In genomic region chr6:43355862-43356590, GRCh38 we compare ENCODE assay signal across 8 cellular contexts. TPM values are rescaled to one million over a fixed set of nuclear protein-coding genes. Genes with fewer than 3 reads are reported as not detected.
A peak's percentile ranks its signal among the peaks of the same experiment; 100 is the strongest.
DNase-seq lines count a peak whose midpoint lies in the region; FAIRE-seq and TF ChIP-seq lines count a peak whose summit lies in the region.

No MANE protein-coding gene starts in this region.

- no peaks in the 10 kb centered on the region for H3K27me3 Mint-ChIP-seq in glutamatergic neuron (ENCODE audit: unreplicated experiment)

- H3K4me1 Mint-ChIP-seq in glutamatergic neuron (ENCODE audit: low read depth, unreplicated experiment): no peaks in the 10 kb centered on the region

- peak; percentile 29 for DNase-seq in AG20443 (ENCODE audit: low spot score)
- peak; percentile 25 for DNase-seq in GM20000 (ENCODE audit: low spot score)
- DNase-seq in iPS DF 19.7 (ENCODE audit: low read depth, low spot score): peak; percentile 52
- no peak for DNase-seq in H54 (ENCODE audit: insufficient read length, low spot score)
- DNase-seq in SHP77 (lab: John Stamatoyannopoulos, UW): no peak
- DNase-seq in caudate nucleus (lab: John Stamatoyannopoulos, UW): no peak
- DNase-seq in glutamatergic neuron: no peak

- TF ChIP-seq POLR2A in H54 (IDR thresholded peaks at IDR 0.05; ENCODE audit: low read depth, low read length): no peak

- no peak overlapping the region for H3K27ac Mint-ChIP-seq in glutamatergic neuron (ENCODE audit: unreplicated experiment)

- H3K4me3 Mint-ChIP-seq in glutamatergic neuron (ENCODE audit: unreplicated experiment): no peak overlapping the region

- H3K36me3 Mint-ChIP-seq in glutamatergic neuron (ENCODE audit: unreplicated experiment): no peaks in the 10 kb centered on the region

- FAIRE-seq in H54 (lab: Jason Lieb, UNC): no peak

- no peaks in the 10 kb centered on the region for H3K9me3 Mint-ChIP-seq in glutamatergic neuron (ENCODE audit: unreplicated experiment)

- TF ChIP-seq CTCF in GM20000 (IDR thresholded peaks at IDR 0.05; ENCODE audit: extremely low read depth, missing control alignments) (peak; percentile 43), VCaP (conservative IDR thresholded peaks at IDR 0.05) (peak; percentile 68), glutamatergic neuron (IDR thresholded peaks at IDR 0.05; ENCODE audit: partially characterized antibody, unreplicated experiment) (no peak)

- no peak overlapping the region for H3K27ac ChIP-seq in VCaP
- no peak overlapping the region for H3K27ac ChIP-seq in caudate nucleus (ENCODE audit: low read depth, low read length)

RNA-seq across cellular contexts. Expression of gene ZNF318, which starts 13.4 kb away (rescaled TPM):
- total RNA-seq in glutamatergic neuron (ENCODE audit: unreplicated experiment): 26.3 TPM

RNA-seq across cellular contexts. Expression of gene CRIP3, which starts 47.4 kb away (rescaled TPM):
- total RNA-seq in glutamatergic neuron (ENCODE audit: unreplicated experiment): 0.69 TPM

RNA-seq across cellular contexts. Expression of gene SLC22A7, which starts 58.0 kb away (rescaled TPM):
- total RNA-seq in glutamatergic neuron (ENCODE audit: unreplicated experiment): 0.34 TPM

Comparison
In these comparisons a context has a peak if more than half of its experiments do, and no peak if none do; other contexts are left out.
1. DNase-seq: peak in AG20443 (single experiment), GM20000 (single experiment) and iPS DF 19.7 (single experiment); none in H54 (single experiment), SHP77 (0 of 2), caudate nucleus (0 of 61) and glutamatergic neuron (single experiment).